Comparison of ENCODE assay signal across 1 cellular context in the genomic region with DNA sequence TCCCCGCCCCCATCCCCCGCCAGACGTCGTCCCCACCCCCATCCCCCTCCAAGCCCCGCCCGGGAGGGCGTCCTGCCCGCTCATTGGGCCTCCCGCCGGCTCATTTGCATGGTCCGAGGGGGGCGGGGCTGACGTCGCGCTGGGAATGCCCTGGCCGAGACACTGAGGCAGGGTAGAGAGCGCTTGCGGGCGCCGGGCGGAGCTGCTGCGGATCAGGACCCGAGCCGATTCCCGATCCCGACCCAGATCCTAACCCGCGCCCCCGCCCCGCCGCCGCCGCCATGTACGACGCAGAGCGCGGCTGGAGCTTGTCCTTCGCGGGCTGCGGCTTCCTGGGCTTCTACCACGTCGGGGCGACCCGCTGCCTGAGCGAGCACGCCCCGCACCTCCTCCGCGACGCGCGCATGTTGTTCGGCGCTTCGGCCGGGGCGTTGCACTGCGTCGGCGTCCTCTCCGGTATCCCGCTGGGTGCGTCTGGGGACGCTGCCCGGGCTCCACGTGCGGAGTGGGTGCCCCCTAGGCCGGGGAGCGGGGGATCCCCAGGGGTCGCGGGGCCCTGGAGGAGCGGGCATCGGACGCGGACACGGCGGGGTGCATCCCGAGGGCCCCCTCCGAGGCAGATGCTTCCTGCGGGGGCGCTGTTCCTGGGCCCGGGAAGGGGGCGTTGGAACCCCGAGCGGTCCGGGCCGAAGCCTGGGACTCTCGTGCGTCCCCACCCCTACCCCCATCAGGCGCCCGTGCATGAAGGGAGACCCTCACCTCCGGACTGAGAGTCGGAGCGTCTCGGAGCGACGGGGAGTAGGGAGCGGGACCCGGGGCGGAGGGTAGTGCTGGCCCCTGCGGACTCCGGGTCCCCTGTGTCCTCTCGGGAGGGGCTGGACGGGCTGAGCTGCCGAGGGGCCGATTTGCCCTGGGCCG.
TF ChIP-seq lines count a peak whose summit lies in the region.

Gene PNPLA3 (plus strand): TSS at position 175 of the 918 bp plus-strand sequence. CDS start 107 bp downstream, at position 282.

TF ChIP-seq in WTC11, 78 proteins besides CTCF, POLR2A, EP300 and RAD21 (continued from another document and continues in another):
- TF ChIP-seq CBFB (CRISPR knock-in tag; IDR thresholded peaks at IDR 0.05; ENCODE audit: low read depth) (no peak), ZNF232 (CRISPR knock-in tag; IDR thresholded peaks at IDR 0.05) (peak; percentile 71), TEAD4 (CRISPR knock-in tag; IDR thresholded peaks at IDR 0.05) (no peak), FOXJ3 (CRISPR knock-in tag; IDR thresholded peaks at IDR 0.05; ENCODE audit: borderline replicate concordance) (no peak), ZNF281 (CRISPR knock-in tag; IDR thresholded peaks at IDR 0.05) (0 out of 2 replicates have a peak, but pooled peaks have one; percentile 71), MXD4 (CRISPR knock-in tag; IDR thresholded peaks at IDR 0.05; ENCODE audit: borderline replicate concordance) (no peak), NR3C1 (CRISPR knock-in tag; conservative IDR thresholded peaks at IDR 0.05; ENCODE audit: low read depth) (no peak), ZNF317 (CRISPR knock-in tag; IDR thresholded peaks at IDR 0.05; ENCODE audit: borderline replicate concordance, low read depth) (no peak), ZNF219 (CRISPR knock-in tag; IDR thresholded peaks at IDR 0.05; ENCODE audit: borderline replicate concordance) (no peak), E2F4 (CRISPR knock-in tag; IDR thresholded peaks at IDR 0.05; ENCODE audit: borderline replicate concordance, low read depth) (0 out of 2 replicates have a peak, but pooled peaks have one; percentile 52), JAZF1 (CRISPR knock-in tag; IDR thresholded peaks at IDR 0.05) (no peak), USF2 (CRISPR knock-in tag; IDR thresholded peaks at IDR 0.05) (no peak), TEAD1 (CRISPR knock-in tag; IDR thresholded peaks at IDR 0.05) (no peak), ZNF512 (CRISPR knock-in tag; IDR thresholded peaks at IDR 0.05; ENCODE audit: borderline replicate concordance) (no peak), GRHL2 (CRISPR knock-in tag; IDR thresholded peaks at IDR 0.05; ENCODE audit: insufficient replicate concordance, severe bottlenecking) (no peak), ZNF671 (CRISPR knock-in tag; IDR thresholded peaks at IDR 0.05) (no peak), ATF6 (CRISPR knock-in tag; IDR thresholded peaks at IDR 0.05) (no peak), TP53 (CRISPR knock-in tag; IDR thresholded peaks at IDR 0.05) (no peak; the same call in 1 of the 2 replicates), ZNF121 (CRISPR knock-in tag; IDR thresholded peaks at IDR 0.05) (no peak), USF1 (CRISPR knock-in tag; IDR thresholded peaks at IDR 0.05) (no peak), NR2C2 (CRISPR knock-in tag; IDR thresholded peaks at IDR 0.05) (no peak), ARID4B (CRISPR knock-in tag; IDR thresholded peaks at IDR 0.05; ENCODE audit: borderline replicate concordance) (no peak)
- TF ChIP-seq, protein P1, sequence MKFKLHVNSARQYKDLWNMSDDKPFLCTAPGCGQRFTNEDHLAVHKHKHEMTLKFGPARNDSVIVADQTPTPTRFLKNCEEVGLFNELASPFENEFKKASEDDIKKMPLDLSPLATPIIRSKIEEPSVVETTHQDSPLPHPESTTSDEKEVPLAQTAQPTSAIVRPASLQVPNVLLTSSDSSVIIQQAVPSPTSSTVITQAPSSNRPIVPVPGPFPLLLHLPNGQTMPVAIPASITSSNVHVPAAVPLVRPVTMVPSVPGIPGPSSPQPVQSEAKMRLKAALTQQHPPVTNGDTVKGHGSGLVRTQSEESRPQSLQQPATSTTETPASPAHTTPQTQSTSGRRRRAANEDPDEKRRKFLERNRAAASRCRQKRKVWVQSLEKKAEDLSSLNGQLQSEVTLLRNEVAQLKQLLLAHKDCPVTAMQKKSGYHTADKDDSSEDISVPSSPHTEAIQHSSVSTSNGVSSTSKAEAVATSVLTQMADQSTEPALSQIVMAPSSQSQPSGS (CRISPR knock-in tag; IDR thresholded peaks at IDR 0.05; ENCODE audit: borderline replicate concordance, low read depth): no peak
- TF ChIP-seq, protein P2, sequence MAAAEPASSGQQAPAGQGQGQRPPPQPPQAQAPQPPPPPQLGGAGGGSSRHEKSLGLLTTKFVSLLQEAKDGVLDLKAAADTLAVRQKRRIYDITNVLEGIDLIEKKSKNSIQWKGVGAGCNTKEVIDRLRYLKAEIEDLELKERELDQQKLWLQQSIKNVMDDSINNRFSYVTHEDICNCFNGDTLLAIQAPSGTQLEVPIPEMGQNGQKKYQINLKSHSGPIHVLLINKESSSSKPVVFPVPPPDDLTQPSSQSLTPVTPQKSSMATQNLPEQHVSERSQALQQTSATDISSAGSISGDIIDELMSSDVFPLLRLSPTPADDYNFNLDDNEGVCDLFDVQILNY (CRISPR knock-in tag; IDR thresholded peaks at IDR 0.05): peak; percentile 78
- TF ChIP-seq, protein P3, sequence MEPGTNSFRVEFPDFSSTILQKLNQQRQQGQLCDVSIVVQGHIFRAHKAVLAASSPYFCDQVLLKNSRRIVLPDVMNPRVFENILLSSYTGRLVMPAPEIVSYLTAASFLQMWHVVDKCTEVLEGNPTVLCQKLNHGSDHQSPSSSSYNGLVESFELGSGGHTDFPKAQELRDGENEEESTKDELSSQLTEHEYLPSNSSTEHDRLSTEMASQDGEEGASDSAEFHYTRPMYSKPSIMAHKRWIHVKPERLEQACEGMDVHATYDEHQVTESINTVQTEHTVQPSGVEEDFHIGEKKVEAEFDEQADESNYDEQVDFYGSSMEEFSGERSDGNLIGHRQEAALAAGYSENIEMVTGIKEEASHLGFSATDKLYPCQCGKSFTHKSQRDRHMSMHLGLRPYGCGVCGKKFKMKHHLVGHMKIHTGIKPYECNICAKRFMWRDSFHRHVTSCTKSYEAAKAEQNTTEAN (CRISPR knock-in tag; IDR thresholded peaks at IDR 0.05): peak; percentile 76; the same call in 1 of the 2 replicates
- TF ChIP-seq, protein P4, sequence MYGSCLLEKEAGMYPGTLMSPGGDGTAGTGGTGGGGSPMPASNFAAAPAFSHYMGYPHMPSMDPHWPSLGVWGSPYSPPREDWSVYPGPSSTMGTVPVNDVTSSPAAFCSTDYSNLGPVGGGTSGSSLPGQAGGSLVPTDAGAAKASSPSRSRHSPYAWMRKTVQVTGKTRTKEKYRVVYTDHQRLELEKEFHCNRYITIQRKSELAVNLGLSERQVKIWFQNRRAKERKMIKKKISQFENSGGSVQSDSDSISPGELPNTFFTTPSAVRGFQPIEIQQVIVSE (CRISPR knock-in tag; IDR thresholded peaks at IDR 0.05; ENCODE audit: borderline replicate concordance): no peak
- TF ChIP-seq, protein P5, sequence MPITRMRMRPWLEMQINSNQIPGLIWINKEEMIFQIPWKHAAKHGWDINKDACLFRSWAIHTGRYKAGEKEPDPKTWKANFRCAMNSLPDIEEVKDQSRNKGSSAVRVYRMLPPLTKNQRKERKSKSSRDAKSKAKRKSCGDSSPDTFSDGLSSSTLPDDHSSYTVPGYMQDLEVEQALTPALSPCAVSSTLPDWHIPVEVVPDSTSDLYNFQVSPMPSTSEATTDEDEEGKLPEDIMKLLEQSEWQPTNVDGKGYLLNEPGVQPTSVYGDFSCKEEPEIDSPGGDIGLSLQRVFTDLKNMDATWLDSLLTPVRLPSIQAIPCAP (CRISPR knock-in tag; IDR thresholded peaks at IDR 0.05): peak; percentile 55
